Comparison of ENCODE assay signal across 19 cellular contexts in genomic region chr15:69526086-69526485, GRCh38.
DNase-seq lines count a peak whose midpoint lies in the region; ATAC-seq, FAIRE-seq and TF ChIP-seq lines count a peak whose summit lies in the region.
"Had no signal": no experiment of that assay in that cellular context is flagged by ENCODE, and none has a peak within 500 bp of the region (broad histone marks: within the 10 kb centered on the region; RNA-seq: fewer than 3 reads in every experiment).

No MANE protein-coding gene starts in this region.

- H3K27me3 Mint-ChIP-seq in astrocyte (ENCODE audit: low read depth, unreplicated experiment) = peaks cover 52% of the 10 kb centered on the region

- H2AFZ ChIP-seq in astrocyte (ENCODE audit: low read depth, low read length) = no peak overlapping the region
- H2AFZ ChIP-seq: GM23338, hepatocyte had no signal

- TF ChIP-seq CTCF in HEK293 (tag by site-specific recombination; IDR thresholded peaks at IDR 0.05) (no peak), astrocyte (IDR thresholded peaks at IDR 0.05; ENCODE audit: insufficient read depth, low read depth, low read length) (no peak), sigmoid colon (IDR thresholded peaks at IDR 0.05) (no peak), lower lobe of right lung (IDR thresholded peaks at IDR 0.05) (no peak)

- H3K4me3 Mint-ChIP-seq in astrocyte (ENCODE audit: unreplicated experiment) = no peak overlapping the region
- H3K4me3 Mint-ChIP-seq: activated B cell treated with CpG ODN at 0.5 μM for 24 hours; activated CD4-positive, alpha-beta memory T cell treated with anti-CD3 and anti-CD28 coated beads, Interleukin-2, amount 10 ng/mL, durations not matched to agents 7 days and 5 days; effector memory CD8-positive, alpha-beta T cell; GM23338; nephron progenitor cell; stimulated activated memory B cell treated with anti-CD40 and anti-IgM and Interleukin-4, amounts not matched to agents 10 μg/mL and 1 μg/mL and 100 μg/mL, for 72 hours had no signal

- H3K4me3 ChIP-seq in HEK293 (ENCODE audit: low read depth, low read length) (no peak overlapping the region), astrocyte (ENCODE audit: insufficient read depth, low read depth, low read length) (no peak overlapping the region), sigmoid colon (no peak overlapping the region), lower lobe of right lung (no peak overlapping the region)
- H3K4me3 ChIP-seq: GM23338, hepatocyte, thoracic aorta had no signal

- no peak overlapping the region for H3K9ac ChIP-seq in astrocyte (ENCODE audit: low read length)

- H3K36me3 ChIP-seq in HEK293 (ENCODE audit: control insufficient read depth in 2 of 2, insufficient read depth in 1 of 2, low read length in 2 of 2) (no peaks in the 10 kb centered on the region), astrocyte (ENCODE audit: insufficient read depth, low read length) (no peaks in the 10 kb centered on the region), sigmoid colon (no peaks in the 10 kb centered on the region), lower lobe of right lung (no peaks in the 10 kb centered on the region)
- H3K36me3 ChIP-seq: thoracic aorta had no signal

- DNase-seq in astrocyte (ENCODE audit: low read depth) (peak; percentile 61), left ventricle myocardium superior (peak; percentile 43), sigmoid colon (no peak), inferior parietal cortex (ENCODE audit: extremely low spot score) (no peak), lower lobe of right lung (no peak), 8988T (no peak)
- DNase-seq: activated B cell treated with CpG ODN at 0.5 μM for 24 hours; activated CD4-positive, alpha-beta memory T cell treated with anti-CD3 and anti-CD28 coated beads, Interleukin-2, amount 10 ng/mL, durations not matched to agents 7 days and 5 days; effector memory CD8-positive, alpha-beta T cell; midbrain; NCI-H1417 treated with DMSO at 0.1 percent for 48 hours; NCI-H2171 treated with DMSO at 0.1 percent for 48 hours; nephron progenitor cell had no signal

- ATAC-seq in left ventricle myocardium superior (peak; percentile 49), lower lobe of right lung (no peak)
- ATAC-seq: effector memory CD8-positive, alpha-beta T cell; GM23338; stimulated activated memory B cell treated with anti-CD40 and anti-IgM and Interleukin-4, amounts not matched to agents 10 μg/mL and 1 μg/mL and 100 μg/mL, for 72 hours had no signal

- H3K9me3 ChIP-seq in HEK293 (ENCODE audit: control insufficient read depth, insufficient read depth, low read depth, low read length) (no peaks in the 10 kb centered on the region), astrocyte (ENCODE audit: insufficient read depth, low read depth, low read length) (peaks cover 8% of the 10 kb centered on the region), sigmoid colon (no peaks in the 10 kb centered on the region), lower lobe of right lung (no peaks in the 10 kb centered on the region)
- H3K9me3 ChIP-seq: thoracic aorta had no signal

- intact Hi-C loops in left ventricle myocardium superior (cut with micrococcal nuclease) (no loop called here), sigmoid colon (cut with DNase I) (no loop called here), lower lobe of right lung (cut with DNase I) (no loop called here)

- no peak for TF ChIP-seq EP300 in sigmoid colon (IDR thresholded peaks at IDR 0.05)

- H3K27me3 ChIP-seq in astrocyte (ENCODE audit: insufficient read depth, low read length) (peaks cover 33% of the 10 kb centered on the region), sigmoid colon (no peaks in the 10 kb centered on the region), lower lobe of right lung (ENCODE audit: low read depth) (no peaks in the 10 kb centered on the region)

- FAIRE-seq in astrocyte (lab: Jason Lieb, UNC) = no peak
- FAIRE-seq: islet of Langerhans had no signal

- CTCF ChIA-PET in HEK293 (lab: Yijun Ruan, JAX) = interaction anchor here (0.5 to 1.4 kb wide), 2 partner anchors 31 to 38 kb away, joined by 3 read pairs; no protein-coding TSS in a partner anchor

- peaks cover 16% of the 10 kb centered on the region for H3K4me1 Mint-ChIP-seq in astrocyte (ENCODE audit: low read depth, unreplicated experiment)
- H3K4me1 Mint-ChIP-seq: activated B cell treated with CpG ODN at 0.5 μM for 24 hours; activated CD4-positive, alpha-beta memory T cell treated with anti-CD3 and anti-CD28 coated beads, Interleukin-2, amount 10 ng/mL, durations not matched to agents 7 days and 5 days; stimulated activated memory B cell treated with anti-CD40 and anti-IgM and Interleukin-4, amounts not matched to agents 10 μg/mL and 1 μg/mL and 100 μg/mL, for 72 hours had no signal

- no peaks in the 10 kb centered on the region for H3K36me3 Mint-ChIP-seq in astrocyte (ENCODE audit: low read depth, unreplicated experiment)
- H3K36me3 Mint-ChIP-seq: stimulated activated memory B cell treated with anti-CD40 and anti-IgM and Interleukin-4, amounts not matched to agents 10 μg/mL and 1 μg/mL and 100 μg/mL, for 72 hours had no signal

- TF ChIP-seq POLR2A in sigmoid colon (IDR thresholded peaks at IDR 0.05) = no peak

- H3K9me3 Mint-ChIP-seq in astrocyte (ENCODE audit: unreplicated experiment) = no peaks in the 10 kb centered on the region
- H3K9me3 Mint-ChIP-seq: activated B cell treated with CpG ODN at 0.5 μM for 24 hours; activated CD4-positive, alpha-beta memory T cell treated with anti-CD3 and anti-CD28 coated beads, Interleukin-2, amount 10 ng/mL, durations not matched to agents 7 days and 5 days; effector memory CD8-positive, alpha-beta T cell; GM23338; nephron progenitor cell; stimulated activated memory B cell treated with anti-CD40 and anti-IgM and Interleukin-4, amounts not matched to agents 10 μg/mL and 1 μg/mL and 100 μg/mL, for 72 hours had no signal

- H3K27ac Mint-ChIP-seq in astrocyte (ENCODE audit: unreplicated experiment) = no peak overlapping the region
- H3K27ac Mint-ChIP-seq: activated B cell treated with CpG ODN at 0.5 μM for 24 hours; activated CD4-positive, alpha-beta memory T cell treated with anti-CD3 and anti-CD28 coated beads, Interleukin-2, amount 10 ng/mL, durations not matched to agents 7 days and 5 days; effector memory CD8-positive, alpha-beta T cell; GM23338; nephron progenitor cell; stimulated activated memory B cell treated with anti-CD40 and anti-IgM and Interleukin-4, amounts not matched to agents 10 μg/mL and 1 μg/mL and 100 μg/mL, for 72 hours had no signal

- 77 to 81% methylated on average over 9 of the region's 9 CpGs for WGBS in sigmoid colon, 2 donors

- no peaks in the 10 kb centered on the region for H4K20me1 ChIP-seq in astrocyte (ENCODE audit: insufficient read depth, low read length)

- no peak overlapping the region for H3K4me2 ChIP-seq in astrocyte (ENCODE audit: low read length)
- H3K4me2 ChIP-seq: GM23338, hepatocyte had no signal

- POLR2A ChIA-PET in HEK293 (lab: Yijun Ruan, JAX) = no interaction called here

- H3K27ac ChIP-seq in HEK293 (ENCODE audit: extremely low read depth, low read depth, low read length) = no peak overlapping the region
- H3K27ac ChIP-seq in astrocyte (ENCODE audit: low read depth, low read length) = no peak overlapping the region
- peak overlapping the region in 3 of 4 donors; percentile 21 to 41 (median 27) for H3K27ac ChIP-seq in sigmoid colon
- no peak overlapping the region for H3K27ac ChIP-seq in lower lobe of right lung
- H3K27ac ChIP-seq: hepatocyte, thoracic aorta had no signal

- H3K79me2 ChIP-seq in astrocyte (ENCODE audit: insufficient read depth, low read length) = no peaks in the 10 kb centered on the region
- H3K79me2 ChIP-seq: hepatocyte had no signal

- H3K4me1 ChIP-seq in HEK293 (ENCODE audit: control insufficient read depth, insufficient read depth, low read length) (no peaks in the 10 kb centered on the region; the same call in 1 of the 2 replicates), astrocyte (ENCODE audit: insufficient read depth, low read length) (peaks cover 10% of the 10 kb centered on the region), sigmoid colon (peaks cover 0 to 4% (median 2%) of the 10 kb centered on the region in 4 donors), lower lobe of right lung (no peaks in the 10 kb centered on the region)

TF ChIP-seq in HEK293, 187 proteins besides CTCF, POLR2A, EP300 and RAD21:
- 0 out of 2 replicates have a peak, but pooled peaks have one; percentile 28 for TF ChIP-seq ZNF600 (tag by site-specific recombination; IDR thresholded peaks at IDR 0.05)
- no peak for TF ChIP-seq ZNF664 (tag by site-specific recombination; IDR thresholded peaks at IDR 0.05)
- peak; percentile 47 for TF ChIP-seq SETDB1 (IDR thresholded peaks at IDR 0.05; ENCODE audit: insufficient read length, low read length)
- no peak for TF ChIP-seq ZBTB1 (tag by site-specific recombination; IDR thresholded peaks at IDR 0.05)
- TF ChIP-seq ZNF514 (tag by site-specific recombination; IDR thresholded peaks at IDR 0.05) = no peak
TF ChIP-seq in HEK293: peak in this region for 2.

Comparison
In these comparisons a context has a peak if more than half of its experiments do, and no peak if none do; other contexts are left out.
1. H3K27ac ChIP-seq: peak in sigmoid colon (3 of 4); none in HEK293 (single experiment), astrocyte (single experiment) and lower lobe of right lung (single experiment).
2. DNase-seq: peak in astrocyte (single experiment) and left ventricle myocardium superior (single experiment); none in sigmoid colon (single experiment), inferior parietal cortex (single experiment), lower lobe of right lung (single experiment) and 8988T (single experiment).